ENCODE assay signal across 1 cellular context in genomic region chr3:110965976-110966375, GRCh38.
TF ChIP-seq lines count a peak whose summit lies in the region.

No MANE protein-coding gene starts in this region.

TF ChIP-seq in SK-N-SH treated with all-trans-retinoic acid at 6 μM for 48 hours, 23 proteins besides CTCF, POLR2A, EP300 and RAD21:
- TF ChIP-seq TCF4 (CRISPR knock-in tag; IDR thresholded peaks at IDR 0.05; ENCODE audit: borderline replicate concordance): no peak
- no peak for TF ChIP-seq ZFP30 (CRISPR knock-in tag; IDR thresholded peaks at IDR 0.05)
- TF ChIP-seq ZFP3 (CRISPR knock-in tag; IDR thresholded peaks at IDR 0.05): no peak
- TF ChIP-seq ISL1 (CRISPR knock-in tag; IDR thresholded peaks at IDR 0.05): no peak
- no peak for TF ChIP-seq CREB5 (CRISPR knock-in tag; IDR thresholded peaks at IDR 0.05; ENCODE audit: low read depth)
- no peak for TF ChIP-seq ESRRG (CRISPR knock-in tag; IDR thresholded peaks at IDR 0.05)
- TF ChIP-seq SNAI2 (CRISPR knock-in tag; IDR thresholded peaks at IDR 0.05): no peak
- TF ChIP-seq TSHZ2 (CRISPR knock-in tag; IDR thresholded peaks at IDR 0.05): no peak
- no peak for TF ChIP-seq ZNF70 (CRISPR knock-in tag; IDR thresholded peaks at IDR 0.05)
- no peak for TF ChIP-seq TOX (CRISPR knock-in tag; IDR thresholded peaks at IDR 0.05; ENCODE audit: borderline replicate concordance)
- TF ChIP-seq POU6F1 (CRISPR knock-in tag; IDR thresholded peaks at IDR 0.05; ENCODE audit: borderline replicate concordance, low read depth): no peak
- TF ChIP-seq GLIS3 (CRISPR knock-in tag; IDR thresholded peaks at IDR 0.05): no peak
